In the genomic region with DNA sequence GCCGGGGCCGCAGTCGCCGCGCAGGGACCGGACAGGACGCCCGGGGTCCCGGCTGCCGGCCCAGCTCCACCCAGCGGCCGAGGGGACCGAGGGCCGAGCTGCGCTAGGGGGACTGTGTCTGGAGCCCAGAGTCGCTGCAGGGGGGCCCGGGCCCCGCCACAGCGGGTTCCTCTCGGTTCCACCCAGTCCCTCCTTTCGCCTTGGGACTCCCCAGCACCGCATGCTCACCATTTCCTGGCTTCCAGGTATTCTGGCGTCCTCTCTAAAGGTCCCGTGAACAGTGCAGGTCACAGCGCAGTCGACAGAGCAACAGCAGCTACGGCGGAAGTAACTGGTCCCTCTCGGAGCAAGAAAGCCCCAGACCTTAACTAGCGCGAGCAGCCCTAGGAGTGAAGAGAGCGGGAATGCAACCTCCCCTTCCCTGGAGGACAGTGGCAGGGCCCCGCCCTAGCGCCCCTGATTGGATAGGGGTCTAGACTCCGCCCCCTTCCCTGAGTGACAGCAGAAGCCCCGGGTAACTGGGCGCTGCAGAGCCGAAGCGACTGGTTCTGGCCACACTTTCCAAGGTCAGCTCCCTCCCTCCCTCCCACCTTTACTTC, we compare ENCODE assay signal across 8 cellular contexts. TPM values are rescaled to one million over a fixed set of nuclear protein-coding genes. Genes with fewer than 3 reads are reported as not detected.
A peak's percentile ranks its signal among the peaks of the same experiment; 100 is the strongest.
DNase-seq lines count a peak whose midpoint lies in the region; ATAC-seq and TF ChIP-seq lines count a peak whose summit lies in the region.

A gene (minus strand): TSS at position 391 of the 599 bp plus-strand sequence. CDS start 160 bp downstream, at position 231.

- POLR2A ChIA-PET in MCF 10A (lab: Yijun Ruan, JAX) = no interaction called here

- H3K36me3 ChIP-seq in H7 (replicated peaks; ENCODE audit: control insufficient read depth, insufficient read depth, low read length) (no peaks in the 10 kb centered on the region), iPS-18a (ENCODE audit: control insufficient read depth, low read depth, low read length) (peaks cover 2% of the 10 kb centered on the region)

- no peak within 1 kb of the TSS for H3K27ac Mint-ChIP-seq in T-helper 1 cell treated with Interleukin-12 subunit alpha and Interleukin-12 subunit beta and Interleukin-4 antibody, amounts not matched to agents 30 μg/mL and 1 μg/mL, for 36 hours
- H3K27ac Mint-ChIP-seq in MCF 10A (ENCODE audit: low read depth, unreplicated experiment) = no peak within 1 kb of the TSS

- H3K27me3 Mint-ChIP-seq in T-helper 1 cell treated with Interleukin-12 subunit alpha and Interleukin-12 subunit beta and Interleukin-4 antibody, amounts not matched to agents 30 μg/mL and 1 μg/mL, for 36 hours (ENCODE audit: low read depth) = no peaks in the 10 kb centered on the region
- no peaks in the 10 kb centered on the region for H3K27me3 Mint-ChIP-seq in MCF 10A (ENCODE audit: insufficient read depth, unreplicated experiment)

- BruUV-seq in MCF 10A (replicated peaks; lab: Mats Ljungman, UMichigan) = no TSS peak

- peak; percentile 99 for ATAC-seq in sciatic nerve

- peak; percentile 86 for DNase-seq in GF-D8 (lab: John Stamatoyannopoulos, UW)
- peak; percentile 97 for DNase-seq in H7
- peak; percentile 96 for DNase-seq in NB4 (ENCODE audit: low read depth)
- no peak for DNase-seq in MCF 10A (ENCODE audit: unreplicated experiment)
- DNase-seq in sciatic nerve (ENCODE audit: low spot score) = peak; percentile 93
- DNase-seq in DMS153 (lab: John Stamatoyannopoulos, UW) = no peak

- peaks cover 4% of the 10 kb centered on the region for H3K4me1 Mint-ChIP-seq in T-helper 1 cell treated with Interleukin-12 subunit alpha and Interleukin-12 subunit beta and Interleukin-4 antibody, amounts not matched to agents 30 μg/mL and 1 μg/mL, for 36 hours (ENCODE audit: low read depth)
- no peaks in the 10 kb centered on the region for H3K4me1 Mint-ChIP-seq in MCF 10A (ENCODE audit: insufficient read depth, unreplicated experiment)

- intact Hi-C loops in MCF 10A (cut with micrococcal nuclease) = no loop called here
- intact Hi-C loops in sciatic nerve (cut with DNase I) = no loop called here

- peaks cover 3% of the 10 kb centered on the region for H3K36me3 Mint-ChIP-seq in T-helper 1 cell treated with Interleukin-12 subunit alpha and Interleukin-12 subunit beta and Interleukin-4 antibody, amounts not matched to agents 30 μg/mL and 1 μg/mL, for 36 hours (ENCODE audit: low read depth)
- H3K36me3 Mint-ChIP-seq in MCF 10A (ENCODE audit: insufficient read depth, unreplicated experiment) = no peaks in the 10 kb centered on the region

- H3K27ac ChIP-seq in iPS-18a (ENCODE audit: low read length) = no peak within 1 kb of the TSS

- peaks cover 4% of the 10 kb centered on the region for H3K4me1 ChIP-seq in iPS-18a (ENCODE audit: control insufficient read depth, low read depth, low read length)

- peak; percentile 90 for TF ChIP-seq POLR2A in NB4 (IDR thresholded peaks at IDR 0.05; ENCODE audit: extremely low read depth, insufficient read length)

- peak within 1 kb of the TSS; percentile 66; the same call in 1 of the 2 replicates for H3K4me3 ChIP-seq in H7 (ENCODE audit: insufficient read depth, low read depth, low read length)
- H3K4me3 ChIP-seq in NB4 (ENCODE audit: low read depth, low read length) = peak within 1 kb of the TSS; percentile 77
- H3K4me3 ChIP-seq in iPS-18a (ENCODE audit: low read length) = peak within 1 kb of the TSS; percentile 83

- peak within 1 kb of the TSS; percentile 78 for H3K4me3 Mint-ChIP-seq in T-helper 1 cell treated with Interleukin-12 subunit alpha and Interleukin-12 subunit beta and Interleukin-4 antibody, amounts not matched to agents 30 μg/mL and 1 μg/mL, for 36 hours
- peak within 1 kb of the TSS; percentile 5 for H3K4me3 Mint-ChIP-seq in MCF 10A (ENCODE audit: unreplicated experiment)

- TF ChIP-seq CTCF in NB4 (IDR thresholded peaks at IDR 0.05; ENCODE audit: low read depth, low read length) (peak; percentile 27), MCF 10A (IDR thresholded peaks at IDR 0.05; ENCODE audit: unreplicated experiment) (no peak)

- no peaks in the 10 kb centered on the region for H3K9me3 ChIP-seq in iPS-18a (ENCODE audit: control insufficient read depth, low read depth, low read length)

- CTCF ChIA-PET in MCF 10A (lab: Yijun Ruan, JAX) = no interaction called here

- H3K9me3 Mint-ChIP-seq in T-helper 1 cell treated with Interleukin-12 subunit alpha and Interleukin-12 subunit beta and Interleukin-4 antibody, amounts not matched to agents 30 μg/mL and 1 μg/mL, for 36 hours = peaks cover 22% of the 10 kb centered on the region
- peaks cover 15% of the 10 kb centered on the region for H3K9me3 Mint-ChIP-seq in MCF 10A (ENCODE audit: unreplicated experiment)

- H3K9ac ChIP-seq in iPS-18a (ENCODE audit: low read length) = peak within 1 kb of the TSS; percentile 61

- H3K27me3 ChIP-seq in H7 (ENCODE audit: control insufficient read depth, insufficient read depth, low read length) = no peaks in the 10 kb centered on the region
- no peaks in the 10 kb centered on the region for H3K27me3 ChIP-seq in iPS-18a (ENCODE audit: control insufficient read depth, insufficient read depth, low read length)

RNA-seq across cellular contexts. Expression of the gene that starts here (rescaled TPM):
- total RNA-seq in H7 (2014; rRNA removed; shearing (Covaris generic)) = not detected in 2 replicates
- not detected in 2 replicates for total RNA-seq in MCF 10A (2022)
- 0.27 TPM for total RNA-seq in sciatic nerve

Comparison
In these comparisons a context has a peak if more than half of its experiments do, and no peak if none do; other contexts are left out.
1. Peak in DNase-seq and H3K4me3 ChIP-seq in H7; RNA of the gene not detected or under 1 TPM.
2. Peak in DNase-seq and ATAC-seq in sciatic nerve; RNA of the gene not detected or under 1 TPM.
3. DNase-seq: peak in GF-D8 (single experiment) and NB4 (single experiment); none in MCF 10A (single experiment) and DMS153 (single experiment).
4. Peak in every context shown above with its lines, with median percentiles within 50 percentile points of each other: H3K4me3 ChIP-seq.